ENCODE assay signal across 1 cellular context in the genomic region with DNA sequence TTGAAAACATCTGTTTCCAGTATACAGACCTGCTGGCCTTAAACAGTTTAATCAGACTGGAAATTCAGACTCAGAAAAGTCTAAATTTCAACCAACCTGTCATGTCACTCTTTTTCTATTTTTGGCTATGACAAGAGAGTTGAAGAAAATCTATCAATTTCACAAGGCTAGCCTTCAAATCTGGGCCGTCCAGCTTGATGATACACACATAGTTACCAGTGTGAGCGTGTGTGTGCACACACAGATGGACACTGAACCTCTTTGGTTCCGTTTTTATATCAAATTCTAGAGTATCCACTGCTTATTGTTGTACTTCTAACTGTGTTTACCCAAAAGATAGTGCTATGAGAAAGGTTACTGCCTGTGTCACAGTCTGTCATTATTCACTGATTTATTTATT.
TF ChIP-seq lines count a peak whose summit lies in the region.

No MANE protein-coding gene starts in this region.

TF ChIP-seq in IMR-90, 13 proteins besides CTCF, POLR2A, EP300 and RAD21:
- TF ChIP-seq MAFK (IDR thresholded peaks at IDR 0.05; ENCODE audit: low read depth, low read length) (no peak), RCOR1 (IDR thresholded peaks at IDR 0.05; ENCODE audit: insufficient replicate concordance, low read length) (no peak), MAZ (IDR thresholded peaks at IDR 0.05; ENCODE audit: borderline replicate concordance, low read depth, low read length) (no peak), RFX5 (IDR thresholded peaks at IDR 0.05; ENCODE audit: low read depth, low read length) (no peak)
- TF ChIP-seq, protein P1, sequence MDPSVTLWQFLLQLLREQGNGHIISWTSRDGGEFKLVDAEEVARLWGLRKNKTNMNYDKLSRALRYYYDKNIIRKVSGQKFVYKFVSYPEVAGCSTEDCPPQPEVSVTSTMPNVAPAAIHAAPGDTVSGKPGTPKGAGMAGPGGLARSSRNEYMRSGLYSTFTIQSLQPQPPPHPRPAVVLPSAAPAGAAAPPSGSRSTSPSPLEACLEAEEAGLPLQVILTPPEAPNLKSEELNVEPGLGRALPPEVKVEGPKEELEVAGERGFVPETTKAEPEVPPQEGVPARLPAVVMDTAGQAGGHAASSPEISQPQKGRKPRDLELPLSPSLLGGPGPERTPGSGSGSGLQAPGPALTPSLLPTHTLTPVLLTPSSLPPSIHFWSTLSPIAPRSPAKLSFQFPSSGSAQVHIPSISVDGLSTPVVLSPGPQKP (IDR thresholded peaks at IDR 0.05; ENCODE audit: borderline replicate concordance, low read depth, low read length): no peak
